In genomic region chr2:20350753-20351554, GRCh38 we compare ENCODE assay signal across 8 cellular contexts. TPM values are rescaled to one million over a fixed set of nuclear protein-coding genes. Genes with fewer than 3 reads are reported as not detected.
DNase-seq lines count a peak whose midpoint lies in the region; ATAC-seq and TF ChIP-seq lines count a peak whose summit lies in the region.

A gene with protein sequence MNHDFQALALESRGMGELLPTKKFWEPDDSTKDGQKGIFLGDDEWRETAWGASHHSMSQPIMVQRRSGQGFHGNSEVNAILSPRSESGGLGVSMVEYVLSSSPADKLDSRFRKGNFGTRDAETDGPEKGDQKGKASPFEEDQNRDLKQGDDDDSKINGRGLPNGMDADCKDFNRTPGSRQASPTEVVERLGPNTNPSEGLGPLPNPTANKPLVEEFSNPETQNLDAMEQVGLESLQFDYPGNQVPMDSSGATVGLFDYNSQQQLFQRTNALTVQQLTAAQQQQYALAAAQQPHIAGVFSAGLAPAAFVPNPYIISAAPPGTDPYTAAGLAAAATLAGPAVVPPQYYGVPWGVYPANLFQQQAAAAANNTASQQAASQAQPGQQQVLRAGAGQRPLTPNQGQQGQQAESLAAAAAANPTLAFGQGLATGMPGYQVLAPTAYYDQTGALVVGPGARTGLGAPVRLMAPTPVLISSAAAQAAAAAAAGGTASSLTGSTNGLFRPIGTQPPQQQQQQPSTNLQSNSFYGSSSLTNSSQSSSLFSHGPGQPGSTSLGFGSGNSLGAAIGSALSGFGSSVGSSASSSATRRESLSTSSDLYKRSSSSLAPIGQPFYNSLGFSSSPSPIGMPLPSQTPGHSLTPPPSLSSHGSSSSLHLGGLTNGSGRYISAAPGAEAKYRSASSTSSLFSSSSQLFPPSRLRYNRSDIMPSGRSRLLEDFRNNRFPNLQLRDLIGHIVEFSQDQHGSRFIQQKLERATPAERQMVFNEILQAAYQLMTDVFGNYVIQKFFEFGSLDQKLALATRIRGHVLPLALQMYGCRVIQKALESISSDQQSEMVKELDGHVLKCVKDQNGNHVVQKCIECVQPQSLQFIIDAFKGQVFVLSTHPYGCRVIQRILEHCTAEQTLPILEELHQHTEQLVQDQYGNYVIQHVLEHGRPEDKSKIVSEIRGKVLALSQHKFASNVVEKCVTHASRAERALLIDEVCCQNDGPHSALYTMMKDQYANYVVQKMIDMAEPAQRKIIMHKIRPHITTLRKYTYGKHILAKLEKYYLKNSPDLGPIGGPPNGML (minus strand): TSS chr2:20350844. CDS start chr2:20327360, 23,484 bp downstream.

- H3K9ac ChIP-seq in iPS-18a (ENCODE audit: low read length) (peak within 1 kb of the TSS; percentile 98), skeletal muscle satellite cell (ENCODE audit: low read depth, low read length) (peak within 1 kb of the TSS; percentile 94)

- H3K27me3 ChIP-seq in iPS-18a (ENCODE audit: control insufficient read depth, insufficient read depth, low read length) (no peaks in the 10 kb centered on the region), skeletal muscle satellite cell (ENCODE audit: control insufficient read depth, insufficient read depth, low read length) (no peaks in the 10 kb centered on the region)

- in situ Hi-C loops in T47D (cut with HindIII; ENCODE audit: low pct_unique_long_range_greater_than_20kb, low sequenced_read_pairs): no loop called here

- TF ChIP-seq CTCF in AG04449 (IDR thresholded peaks at IDR 0.05; ENCODE audit: insufficient read depth, low read length, missing control alignments): no peak
- no peak for TF ChIP-seq CTCF in VCaP (conservative IDR thresholded peaks at IDR 0.05)

- CTCF ChIA-PET in AG04449 (lab: Yijun Ruan, JAX): interaction anchor here (1.3 to 3.0 kb wide), 2 partner anchors 25 to 36 kb away, joined by 3 to 10 read pairs; no protein-coding TSS in a partner anchor

- peak within 1 kb of the TSS; percentile 81 for H3K4me3 ChIP-seq in AG04449 (ENCODE audit: low read depth, low read length)
- peak within 1 kb of the TSS; percentile 99 for H3K4me3 ChIP-seq in iPS-18a (ENCODE audit: low read length)
- H3K4me3 ChIP-seq in skeletal muscle satellite cell (ENCODE audit: low read length): peak within 1 kb of the TSS; percentile 96

- H3K9me3 ChIP-seq in iPS-18a (ENCODE audit: control insufficient read depth, low read depth, low read length): no peaks in the 10 kb centered on the region
- H3K9me3 ChIP-seq in skeletal muscle satellite cell (replicated peaks; ENCODE audit: low read length): no peaks in the 10 kb centered on the region

- ATAC-seq in GM18907 (IDR thresholded peaks at IDR 0.05; ENCODE audit: unreplicated experiment) (peak; percentile 86), HG03139 (IDR thresholded peaks at IDR 0.05; ENCODE audit: unreplicated experiment) (peak; percentile 80)

- POLR2A ChIA-PET in AG04449 (lab: Yijun Ruan, JAX): no interaction called here

- H3K4me1 ChIP-seq in iPS-18a (ENCODE audit: control insufficient read depth, low read depth, low read length) (peaks cover 36% of the 10 kb centered on the region), skeletal muscle satellite cell (ENCODE audit: control insufficient read depth, insufficient read depth, low read length) (peaks cover 35% of the 10 kb centered on the region)

- DNase-seq in AG04449 (ENCODE audit: low read depth, low spot score) (peak; percentile 33), NCI-H2196 treated with DMSO at 0.1 percent for 48 hours (lab: John Stamatoyannopoulos, UW; ENCODE audit: unreplicated experiment) (peak; percentile 93), T47D (ENCODE audit: low read depth in 1 of 2, low spot score in 1 of 2) (peak; percentile 50 to 97)

- H3K27ac ChIP-seq in VCaP (peak within 1 kb of the TSS; percentile 100), iPS-18a (ENCODE audit: low read length) (peak within 1 kb of the TSS; percentile 90)

- H3K4me2 ChIP-seq in skeletal muscle satellite cell (ENCODE audit: low read length): peak within 1 kb of the TSS; percentile 90

- H3K36me3 ChIP-seq in iPS-18a (ENCODE audit: control insufficient read depth, low read depth, low read length): no peaks in the 10 kb centered on the region
- peaks cover 4% of the 10 kb centered on the region for H3K36me3 ChIP-seq in skeletal muscle satellite cell (ENCODE audit: insufficient read depth, low read length)

RNA-seq across cellular contexts. Expression of the gene that starts here (rescaled TPM):
- total RNA-seq in skeletal muscle satellite cell (2012; rRNA removed): 25.1 and 33.0 TPM in 2 replicates

Comparison
In these comparisons a context has a peak if more than half of its experiments do, and no peak if none do; other contexts are left out.
1. Peak in every context shown above with its lines: DNase-seq, ATAC-seq, H3K4me3 ChIP-seq and H3K27ac ChIP-seq.
2. DNase-seq: peak in every context shown above with its lines; median percentile 93 in NCI-H2196 treated with DMSO at 0.1 percent for 48 hours; 74 in T47D; 33 in AG04449.